20 cellular contexts compared by ENCODE assay signal in the genomic region with DNA sequence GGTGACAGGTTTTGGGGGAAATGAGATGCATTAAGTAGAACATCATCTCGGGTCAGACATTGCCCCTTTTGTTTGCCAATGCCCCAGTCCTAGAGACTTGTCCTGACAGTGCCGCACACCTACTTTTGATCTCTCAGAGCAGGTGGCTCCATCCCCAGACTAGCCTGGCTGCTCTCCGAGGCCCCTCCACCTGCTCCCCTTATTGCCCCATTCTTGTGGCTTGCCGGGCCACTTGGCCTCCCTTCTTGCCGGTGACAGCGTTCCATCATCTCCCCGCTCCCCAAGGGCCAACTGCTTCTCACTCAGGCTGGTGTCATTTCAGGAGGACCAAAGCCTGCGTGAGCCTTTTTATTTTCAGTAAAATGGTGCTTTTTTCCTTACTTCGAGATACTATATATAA.
"Had no signal": no experiment of that assay in that cellular context is flagged by ENCODE, and none has a peak within 500 bp of the region (broad histone marks: within the 10 kb centered on the region; RNA-seq: fewer than 3 reads in every experiment).

No MANE protein-coding gene starts in this region.

- ATAC-seq: effector memory CD8-positive, alpha-beta T cell; left lobe of liver; naive thymus-derived CD8-positive, alpha-beta T cell; right cardiac atrium; stimulated activated naive B cell treated with anti-CD40 and anti-IgM and Interleukin-4, amounts not matched to agents 10 μg/mL and 1 μg/mL and 100 μg/mL, for 72 hours had no signal

- H3K27ac ChIP-seq: esophagus squamous epithelium, prostate gland, thoracic aorta, tibial nerve, upper lobe of left lung had no signal

- H3K27me3 ChIP-seq: esophagus squamous epithelium, tibial nerve had no signal

- DNase-seq: cortex of kidney; effector memory CD8-positive, alpha-beta T cell; erythroblast; esophagus squamous epithelium; foreskin melanocyte; mesendoderm; midbrain; naive thymus-derived CD8-positive, alpha-beta T cell; nephron progenitor cell; right cardiac atrium; small intestine; stimulated activated CD4-positive, alpha-beta T cell treated with anti-CD3 and anti-CD28 coated beads, Interleukin-15, amount 100 ng/mL, for 24 hours; stimulated activated CD4-positive, alpha-beta T cell treated with anti-CD3 and anti-CD28 coated beads, Interleukin-2, amount 100 ng/mL, for 48 hours; stimulated activated naive B cell treated with anti-CD40 and anti-IgM and Interleukin-4, amounts not matched to agents 10 μg/mL and 1 μg/mL and 100 μg/mL, for 72 hours; upper lobe of left lung had no signal

- H3K4me3 ChIP-seq: esophagus squamous epithelium, prostate gland, thoracic aorta, tibial nerve, upper lobe of left lung had no signal

- H3K4me3 Mint-ChIP-seq: effector memory CD8-positive, alpha-beta T cell; naive thymus-derived CD8-positive, alpha-beta T cell; nephron progenitor cell; stimulated activated naive B cell treated with anti-CD40 and anti-IgM and Interleukin-4, amounts not matched to agents 10 μg/mL and 1 μg/mL and 100 μg/mL, for 72 hours; stimulated activated naive CD8-positive, alpha-beta T cell treated with anti-CD3 and anti-CD28 coated beads, Interleukin-15, Interleukin-2, amounts not matched to agents 100 ng/mL and 50 ng/mL, for 24 hours had no signal

- H3K27ac Mint-ChIP-seq: effector memory CD8-positive, alpha-beta T cell; stimulated activated naive B cell treated with anti-CD40 and anti-IgM and Interleukin-4, amounts not matched to agents 10 μg/mL and 1 μg/mL and 100 μg/mL, for 72 hours; stimulated activated naive CD8-positive, alpha-beta T cell treated with anti-CD3 and anti-CD28 coated beads, Interleukin-15, Interleukin-2, amounts not matched to agents 100 ng/mL and 50 ng/mL, for 24 hours had no signal

- H3K27me3 Mint-ChIP-seq: effector memory CD8-positive, alpha-beta T cell; naive thymus-derived CD8-positive, alpha-beta T cell; stimulated activated naive B cell treated with anti-CD40 and anti-IgM and Interleukin-4, amounts not matched to agents 10 μg/mL and 1 μg/mL and 100 μg/mL, for 72 hours; stimulated activated naive CD8-positive, alpha-beta T cell treated with anti-CD3 and anti-CD28 coated beads, Interleukin-15, Interleukin-2, amounts not matched to agents 100 ng/mL and 50 ng/mL, for 24 hours had no signal

- H3K4me1 ChIP-seq: esophagus squamous epithelium, prostate gland, upper lobe of left lung had no signal

- H3K4me1 Mint-ChIP-seq: nephron progenitor cell had no signal

- H3K9me3 Mint-ChIP-seq: effector memory CD8-positive, alpha-beta T cell; naive thymus-derived CD8-positive, alpha-beta T cell; nephron progenitor cell; stimulated activated naive CD8-positive, alpha-beta T cell treated with anti-CD3 and anti-CD28 coated beads, Interleukin-15, Interleukin-2, amounts not matched to agents 100 ng/mL and 50 ng/mL, for 24 hours had no signal

- H3K9me3 ChIP-seq: esophagus squamous epithelium, prostate gland, thoracic aorta, tibial nerve, upper lobe of left lung had no signal
